19 cellular contexts compared by ENCODE assay signal in genomic region chr7:17913250-17913649, GRCh38. TPM values are rescaled to one million over a fixed set of nuclear protein-coding genes. Genes with fewer than 3 reads are reported as not detected.
DNase-seq lines count a peak whose midpoint lies in the region; ATAC-seq and TF ChIP-seq lines count a peak whose summit lies in the region.
"Had no signal": no experiment of that assay in that cellular context is flagged by ENCODE, and none has a peak within 500 bp of the region (broad histone marks: within the 10 kb centered on the region; RNA-seq: fewer than 3 reads in every experiment).

No MANE protein-coding gene starts in this region.

- no peak for TF ChIP-seq CTCF in body of pancreas (IDR thresholded peaks at IDR 0.05)

- peaks cover 37% of the 10 kb centered on the region for H3K4me1 ChIP-seq in Karpas-422 (ENCODE audit: low read length)
- no peaks in the 10 kb centered on the region for H3K4me1 ChIP-seq in body of pancreas

- peaks cover 100% of the 10 kb centered on the region for H3K79me2 ChIP-seq in Karpas-422 (ENCODE audit: low read length)

- H3K27me3 ChIP-seq in Karpas-422 (ENCODE audit: low read length) (no peaks in the 10 kb centered on the region), body of pancreas (no peaks in the 10 kb centered on the region)

- no peak for TF ChIP-seq POLR2A in body of pancreas (IDR thresholded peaks at IDR 0.05)

- in situ Hi-C loops in SK-MEL-5 (cut with HindIII; ENCODE audit: low pct_unique_long_range_greater_than_20kb, low sequenced_read_pairs), result no loop called here

- ATAC-seq in left ventricle myocardium superior (peak; percentile 61), Right ventricle myocardium inferior (no peak), body of pancreas (no peak), GM19397 (IDR thresholded peaks at IDR 0.05; ENCODE audit: unreplicated experiment) (no peak), GM18909 (IDR thresholded peaks at IDR 0.05; ENCODE audit: poor library complexity, unreplicated experiment) (no peak)
- ATAC-seq: T-cell had no signal

- H3K9ac ChIP-seq in Karpas-422 (ENCODE audit: low read length), result peak overlapping the region; percentile 41; the same call in 1 of the 2 replicates

- no peaks in the 10 kb centered on the region for H3K9me2 ChIP-seq in Karpas-422 (replicated peaks; ENCODE audit: insufficient read depth, low read length)

- no peak overlapping the region for H2AFZ ChIP-seq in Karpas-422 (ENCODE audit: low read length)

- H3K9me3 ChIP-seq in Karpas-422 (ENCODE audit: low read length), result peaks cover 9% of the 10 kb centered on the region; the same call in 1 of the 2 replicates
- H3K9me3 ChIP-seq in body of pancreas, result peaks cover 0 to 6% (median 0%) of the 10 kb centered on the region in 3 donors

- DNase-seq in left ventricle myocardium superior, result no peak
- DNase-seq in Right ventricle myocardium inferior (ENCODE audit: missing footprints), result no peak
- DNase-seq in Karpas-422, result peak; percentile 50
- peak; percentile 47 for DNase-seq in SK-MEL-5 (ENCODE audit: low read depth, low spot score)
- DNase-seq in body of pancreas, result no peak
- DNase-seq: ACHN, AML-193, DMS153, GOT3, KBM-7, NCI-H1048, NCI-H1436 treated with DMSO at 0.1 percent for 48 hours, NCI-H2029 treated with DMSO at 0.1 percent for 48 hours, NCI-H226, NCI-H524 treated with DMSO at 0.1 percent for 48 hours, T-cell had no signal

- H3K36me3 ChIP-seq in Karpas-422 (ENCODE audit: insufficient read depth, low read length) (0 out of 2 replicates have a peak, but pooled peaks cover 9% of the 10 kb centered on the region), body of pancreas (replicated peaks in 1 of 2; ENCODE audit: insufficient read depth in 1 of 2, low read depth in 2 of 2) (no peaks in the 10 kb centered on the region)

- 97 to 100% methylated on average over 2 of the region's 2 CpGs for WGBS in body of pancreas, 2 donors

- peaks cover 16% of the 10 kb centered on the region for H4K20me1 ChIP-seq in Karpas-422 (ENCODE audit: insufficient read depth, low read depth, low read length)

- H3K4me3 ChIP-seq in Karpas-422 (ENCODE audit: low read length), result peak overlapping the region; percentile 5; the same call in 1 of the 2 replicates
- H3K4me3 ChIP-seq in body of pancreas, result no peak overlapping the region

- intact Hi-C loops in left ventricle myocardium superior (cut with micrococcal nuclease) (no loop called here), Right ventricle myocardium inferior (cut with DNase I) (no loop called here), body of pancreas (cut with DNase I) (no loop called here)

- peak overlapping the region; percentile 44 for H3K4me2 ChIP-seq in Karpas-422 (ENCODE audit: low read depth, low read length, poor library complexity, severe bottlenecking)

- H3K27ac ChIP-seq in Karpas-422 (ENCODE audit: low read length), result peak overlapping the region; percentile 54
- H3K27ac ChIP-seq in body of pancreas, result no peak overlapping the region
- H3K27ac ChIP-seq: RWPE1 had no signal

RNA-seq across cellular contexts. Expression of gene SNX13, which starts 27.0 kb away (rescaled TPM):
- 62.6 TPM for total RNA-seq in left ventricle myocardium superior
- total RNA-seq in Right ventricle myocardium inferior, result 46.7 TPM
- 53.2 and 59.7 TPM in 2 replicates for total RNA-seq in Karpas-422 (2014; rRNA removed; shearing (Covaris generic); ENCODE audit: low replicate concordance)
- total RNA-seq in SK-MEL-5 (2014; rRNA removed; shearing (Covaris generic)), result 43.6 and 54.7 TPM in 2 replicates
- 22.4 and 29.0 TPM in 2 replicates for polyA plus RNA-seq in SK-MEL-5 (2015; cell fraction: cytosol; rRNA removed)
- 45.2 and 50.7 TPM in 2 replicates for polyA plus RNA-seq in SK-MEL-5 (2015; cell fraction: nucleus; rRNA removed)
- total RNA-seq in body of pancreas, result 10 to 100 TPM; 23.1 to 61.0 TPM

Comparison
In these comparisons a context has a peak if more than half of its experiments do, and no peak if none do; other contexts are left out.
1. DNase-seq: peak in Karpas-422 (single experiment) and SK-MEL-5 (single experiment); none in left ventricle myocardium superior (single experiment), Right ventricle myocardium inferior (single experiment) and body of pancreas (0 of 4).